ENCODE assay signal across 26 cellular contexts in genomic region chr4:94764069-94764468, GRCh38. TPM values are rescaled to one million over a fixed set of nuclear protein-coding genes. Genes with fewer than 3 reads are reported as not detected.
DNase-seq lines count a peak whose midpoint lies in the region; ATAC-seq, FAIRE-seq and TF ChIP-seq lines count a peak whose summit lies in the region.
"Had no signal": no experiment of that assay in that cellular context is flagged by ENCODE, and none has a peak within 500 bp of the region (broad histone marks: within the 10 kb centered on the region; RNA-seq: fewer than 3 reads in every experiment).

No MANE protein-coding gene starts in this region.

- H3K4me3 ChIP-seq in A549 (no peak overlapping the region), K562 (no peak overlapping the region), keratinocyte (ENCODE audit: control insufficient read depth in 2 of 3, extremely low read depth in 1 of 3, insufficient read depth in 2 of 3, low read depth in 1 of 3, low read length in 3 of 3) (no peak overlapping the region)
- H3K4me3 ChIP-seq: BLaER1 treated with 17β-estradiol and CSF1 and Interleukin-3, amounts not matched to agents 10 nM and 100 nM; GM23338 had no signal

- 0 out of 5 replicates have a peak, but pooled peaks cover 0 to 2% of the 10 kb centered on the region in 2 experiments for H3K27me3 ChIP-seq in K562 (ENCODE audit: control insufficient read depth in 2 of 2, insufficient read depth in 2 of 2, low read length in 2 of 2)
- no peaks in the 10 kb centered on the region for H3K27me3 ChIP-seq in keratinocyte (ENCODE audit: control insufficient read depth, extremely low read depth, insufficient read depth, low read length)
- no peaks in the 10 kb centered on the region; the same call in 1 of the 2 replicates for H3K27me3 ChIP-seq in H9 (ENCODE audit: insufficient read depth, low read length)
- H3K27me3 ChIP-seq: BE2C; BLaER1 treated with 17β-estradiol and CSF1 and Interleukin-3, amounts not matched to agents 10 nM and 100 nM had no signal

- no peak for DNase-seq in A549 (ENCODE audit: low read depth in 1 of 2, low spot score in 1 of 2)
- DNase-seq in K562 (ENCODE audit: extremely low read depth in 1 of 4, low spot score in 3 of 4) = no peak
- no peak for DNase-seq in keratinocyte (ENCODE audit: low read depth, low spot score)
- DNase-seq in COLO829 (ENCODE audit: low spot score) = no peak
- DNase-seq in H9 = no peak
- DNase-seq in stimulated activated effector memory CD8-positive, alpha-beta T cell treated with anti-CD3 and anti-CD28 coated beads, Interleukin-12 subunit alpha, Interleukin-12 subunit beta, amount 100 ng/mL, for 72 hours (ENCODE audit: low spot score in 2 of 2) = no peak
- DNase-seq: ACHN; AML-193; BE2C; Calu3; CD4-positive, alpha-beta T cell; CD8-positive, alpha-beta memory T cell; COR-L47; DMS53; DMS79 treated with DMSO at 0.1 percent for 48 hours; GF-D8; HCEC 1CT had no signal

- H3K36me3 ChIP-seq in K562 (ENCODE audit: control insufficient read depth, insufficient read depth, low read length) = no peaks in the 10 kb centered on the region
- H3K36me3 ChIP-seq in keratinocyte (ENCODE audit: control insufficient read depth in 2 of 2, extremely low read depth in 1 of 2, insufficient read depth in 2 of 2, low read length in 2 of 2) = no peaks in the 10 kb centered on the region
- H3K36me3 ChIP-seq: BE2C; BLaER1 treated with 17β-estradiol and CSF1 and Interleukin-3, amounts not matched to agents 10 nM and 100 nM had no signal

- in situ Hi-C loops in K562 (cut with MboI) = no loop called here

- H2AFZ ChIP-seq in K562 (ENCODE audit: low read depth, low read length) = no peak overlapping the region
- no peak overlapping the region for H2AFZ ChIP-seq in keratinocyte (ENCODE audit: control insufficient read depth, low read length)
- H2AFZ ChIP-seq in H9 (ENCODE audit: low read length) = no peak overlapping the region
- H2AFZ ChIP-seq: GM23338 had no signal

- H2AK5ac ChIP-seq in H9 (ENCODE audit: insufficient read length, low read length) = no peak overlapping the region

- no peak overlapping the region for H3K14ac ChIP-seq in H9 (ENCODE audit: insufficient read depth, low read length)

- H3K79me1 ChIP-seq in H9 (ENCODE audit: insufficient read depth, low read depth, low read length, poor library complexity, severe bottlenecking) = no peaks in the 10 kb centered on the region

- H3K9me3 ChIP-seq in A549 (no peaks in the 10 kb centered on the region), K562 (replicated peaks; ENCODE audit: control insufficient read depth, insufficient read depth, low read depth, low read length) (no peaks in the 10 kb centered on the region), keratinocyte (ENCODE audit: control insufficient read depth, low read depth, low read length) (no peaks in the 10 kb centered on the region), H9 (ENCODE audit: control insufficient read depth, low read depth, low read length) (no peaks in the 10 kb centered on the region)
- H3K9me3 ChIP-seq: BE2C; BLaER1 treated with 17β-estradiol and CSF1 and Interleukin-3, amounts not matched to agents 10 nM and 100 nM had no signal

- no peak overlapping the region for H2BK15ac ChIP-seq in H9 (ENCODE audit: low read depth, low read length)

- no peak overlapping the region for H2BK20ac ChIP-seq in H9 (ENCODE audit: low read depth, low read length, poor library complexity, severe bottlenecking)

- FAIRE-seq in A549 (lab: Jason Lieb, UNC) (no peak), K562 (lab: Jason Lieb, UNC) (no peak), keratinocyte (lab: Jason Lieb, UNC) (no peak)
- FAIRE-seq: A204.1, GM12891, GM18507, H54 had no signal

- H4K20me1 ChIP-seq in K562 (replicated peaks; ENCODE audit: control insufficient read depth, insufficient read depth, low read length) (no peaks in the 10 kb centered on the region), keratinocyte (ENCODE audit: control insufficient read depth, extremely low read depth, insufficient read depth, low read length) (no peaks in the 10 kb centered on the region), H9 (ENCODE audit: control insufficient read depth, insufficient read depth, insufficient read length) (no peaks in the 10 kb centered on the region)
- H4K20me1 ChIP-seq: BLaER1 treated with 17β-estradiol and CSF1 and Interleukin-3, amounts not matched to agents 10 nM and 100 nM had no signal

- H2BK120ac ChIP-seq in H9 (ENCODE audit: low read depth, low read length, poor library complexity, severe bottlenecking) = no peak overlapping the region

- H3K18ac ChIP-seq in H9 (ENCODE audit: insufficient read length, low read depth, low read length) = no peak overlapping the region

- peaks cover under 1% of the 10 kb centered on the region for H3K23me2 ChIP-seq in H9 (ENCODE audit: insufficient read length, low read depth, low read length, poor library complexity, severe bottlenecking)

- no peak overlapping the region for H3K4me3 Mint-ChIP-seq in H9
- H3K4me3 Mint-ChIP-seq in stimulated activated effector memory CD8-positive, alpha-beta T cell treated with anti-CD3 and anti-CD28 coated beads, Interleukin-12 subunit alpha, Interleukin-12 subunit beta, amount 100 ng/mL, for 72 hours = no peak overlapping the region
- H3K4me3 Mint-ChIP-seq: CD14-positive monocyte; CD4-positive, alpha-beta T cell; CD8-positive, alpha-beta memory T cell; GM23338 had no signal

- no TSS peak for BruUV-seq in K562 (replicated peaks; lab: Mats Ljungman, UMichigan)

- TF ChIP-seq CTCF in A549 (IDR thresholded peaks at IDR 0.05) (no peak), K562 (IDR thresholded peaks at IDR 0.05 in 2 of 3, conservative IDR thresholded peaks at IDR 0.05 in 1 of 3; ENCODE audit: insufficient read depth in 2 of 3, low read depth in 1 of 3, low read length in 3 of 3) (no peak), keratinocyte (optimal IDR thresholded peaks at IDR 0.05 in 1 of 3, IDR thresholded peaks at IDR 0.05 in 1 of 3, conservative IDR thresholded peaks at IDR 0.05 in 1 of 3; ENCODE audit: extremely low read depth in 1 of 3, insufficient read depth in 2 of 3, low read length in 3 of 3) (no peak), H9 (conservative IDR thresholded peaks at IDR 0.05) (no peak)

- H3K9ac ChIP-seq in K562 (ENCODE audit: insufficient read depth in 1 of 2, low read depth in 2 of 2, low read length in 2 of 2) = no peak overlapping the region
- H3K9ac ChIP-seq in keratinocyte (ENCODE audit: control insufficient read depth, extremely low read depth, insufficient read depth, low read length) = no peak overlapping the region
- no peak overlapping the region for H3K9ac ChIP-seq in H9 (ENCODE audit: extremely low read depth, insufficient read length, low read length)
- H3K9ac ChIP-seq: BLaER1 treated with 17β-estradiol and CSF1 and Interleukin-3, amounts not matched to agents 10 nM and 100 nM had no signal

- no peak overlapping the region for H4K8ac ChIP-seq in H9 (replicated peaks; ENCODE audit: insufficient read length, low read depth, low read length)

- H3K27ac ChIP-seq in A549 (peak overlapping the region; percentile 74 to 99; a peak in 5 of 6 replicates), K562 (ENCODE audit: extremely low read depth, low read depth, low read length) (no peak overlapping the region), keratinocyte (ENCODE audit: control insufficient read depth, insufficient read depth, low read length) (no peak overlapping the region), H9 (ENCODE audit: insufficient read length, low read depth, low read length) (no peak overlapping the region)
- H3K27ac ChIP-seq: 22Rv1; BLaER1 treated with 17β-estradiol and CSF1 and Interleukin-3, amounts not matched to agents 10 nM and 100 nM had no signal

- dilution Hi-C loops in keratinocyte (cut with MboI; ENCODE audit: extremely low pct_ligation_motif_present, low sequenced_read_pairs) = loop anchor here (25.0 kb wide), 1 partner anchor 348 kb away; no protein-coding TSS in a partner anchor

- H4K5ac ChIP-seq in H9 (ENCODE audit: insufficient read length, low read depth, low read length) = no peak overlapping the region

- no peak overlapping the region for H3K56ac ChIP-seq in H9 (ENCODE audit: insufficient read length, low read depth, low read length)

- peaks cover 23% of the 10 kb centered on the region for H3K27me3 Mint-ChIP-seq in H9 (ENCODE audit: low read depth)

- H4K91ac ChIP-seq in H9 (ENCODE audit: insufficient read length, low read depth, low read length) = no peak overlapping the region

- no peak overlapping the region for H3T11ph ChIP-seq in H9 (ENCODE audit: low read length)

- H3K9me3 Mint-ChIP-seq in H9 = no peaks in the 10 kb centered on the region
- H3K9me3 Mint-ChIP-seq in stimulated activated effector memory CD8-positive, alpha-beta T cell treated with anti-CD3 and anti-CD28 coated beads, Interleukin-12 subunit alpha, Interleukin-12 subunit beta, amount 100 ng/mL, for 72 hours = peaks cover 2% of the 10 kb centered on the region
- H3K9me3 Mint-ChIP-seq: CD14-positive monocyte; CD4-positive, alpha-beta T cell; CD8-positive, alpha-beta memory T cell; GM23338 had no signal

- H3K4me1 ChIP-seq in A549 (peaks cover 81% of the 10 kb centered on the region), K562 (replicated peaks in 1 of 2; ENCODE audit: control insufficient read depth in 2 of 2, insufficient read depth in 2 of 2, low read length in 2 of 2) (no peaks in the 10 kb centered on the region), keratinocyte (ENCODE audit: control insufficient read depth, extremely low read depth, insufficient read depth, low read length) (peaks cover 26% of the 10 kb centered on the region), H9 (ENCODE audit: insufficient read depth, low read length) (no peaks in the 10 kb centered on the region)
- H3K4me1 ChIP-seq: BLaER1 treated with 17β-estradiol and CSF1 and Interleukin-3, amounts not matched to agents 10 nM and 100 nM had no signal

- H2BK12ac ChIP-seq in H9 (ENCODE audit: insufficient read length, low read depth, low read length) = no peak overlapping the region

- H3K79me2 ChIP-seq in K562 (ENCODE audit: control insufficient read depth, insufficient read depth, low read length) (no peaks in the 10 kb centered on the region), keratinocyte (ENCODE audit: control insufficient read depth, insufficient read depth, low read length) (no peaks in the 10 kb centered on the region), H9 (ENCODE audit: insufficient read depth, low read length) (no peaks in the 10 kb centered on the region)

- H3K4me2 ChIP-seq in A549 = peak overlapping the region; percentile 95
- H3K4me2 ChIP-seq in K562 (ENCODE audit: insufficient read depth, low read length) = no peak overlapping the region
- H3K4me2 ChIP-seq in keratinocyte (ENCODE audit: control insufficient read depth, extremely low read depth, insufficient read depth, low read depth, low read length) = peak overlapping the region; percentile 17
- no peak overlapping the region for H3K4me2 ChIP-seq in H9 (ENCODE audit: insufficient read depth, insufficient read length, low read length)
- H3K4me2 ChIP-seq: BLaER1 treated with 17β-estradiol and CSF1 and Interleukin-3, amounts not matched to agents 10 nM and 100 nM; GM23338 had no signal

- H2BK5ac ChIP-seq in H9 (ENCODE audit: insufficient read length, low read length) = no peak overlapping the region

- CTCF ChIA-PET in A549 (lab: Yijun Ruan, JAX) (no interaction called here), K562 (lab: Yijun Ruan, JAX; ENCODE audit: low intra/inter-chr PET ratio) (no interaction called here)

- TF ChIP-seq POLR2A in A549 (IDR thresholded peaks at IDR 0.05; ENCODE audit: low read length) (no peak), K562 (conservative IDR thresholded peaks at IDR 0.05) (no peak)

- no peak overlapping the region for H3K27ac Mint-ChIP-seq in H9
- no peak overlapping the region for H3K27ac Mint-ChIP-seq in stimulated activated effector memory CD8-positive, alpha-beta T cell treated with anti-CD3 and anti-CD28 coated beads, Interleukin-12 subunit alpha, Interleukin-12 subunit beta, amount 100 ng/mL, for 72 hours
- H3K27ac Mint-ChIP-seq: CD14-positive monocyte; CD4-positive, alpha-beta T cell; CD8-positive, alpha-beta memory T cell; GM23338 had no signal

- TF ChIP-seq EP300 in A549 (IDR thresholded peaks at IDR 0.05) (no peak), K562 (IDR thresholded peaks at IDR 0.05; ENCODE audit: low read length) (no peak)

- TF ChIP-seq RAD21 in A549 (conservative IDR thresholded peaks at IDR 0.05 in 1 of 2, IDR thresholded peaks at IDR 0.05 in 1 of 2) = no peak
- no peak for TF ChIP-seq RAD21 in K562 (CRISPR knock-in tag; conservative IDR thresholded peaks at IDR 0.05 in 1 of 2, IDR thresholded peaks at IDR 0.05 in 1 of 2)

- no peaks in the 10 kb centered on the region for H3K36me3 Mint-ChIP-seq in H9 (ENCODE audit: insufficient read depth in 1 of 3, low read depth in 3 of 3)
- H3K36me3 Mint-ChIP-seq in stimulated activated effector memory CD8-positive, alpha-beta T cell treated with anti-CD3 and anti-CD28 coated beads, Interleukin-12 subunit alpha, Interleukin-12 subunit beta, amount 100 ng/mL, for 72 hours = no peaks in the 10 kb centered on the region
- H3K36me3 Mint-ChIP-seq: CD14-positive monocyte; CD8-positive, alpha-beta memory T cell had no signal

- 32% methylated on average over 2 of the region's 2 CpGs for WGBS in A549 (ENCODE audit: missing lambda C conversion rate)
- 0% methylated on average over 2 of the region's 2 CpGs for WGBS in K562 (ENCODE audit: insufficient coverage, low coverage, missing lambda C conversion rate)
- no CpG with 5 or more reads among the region's 2 CpGs for WGBS in H9 (ENCODE audit: extremely low coverage, insufficient read length, low lambda C conversion rate)

- H3K9me1 ChIP-seq in K562 (ENCODE audit: control insufficient read depth, insufficient read depth, low read length) (no peaks in the 10 kb centered on the region), keratinocyte (ENCODE audit: control insufficient read depth, extremely low read depth, insufficient read depth, low read length) (no peaks in the 10 kb centered on the region)

- H3K4me1 Mint-ChIP-seq in H9 = peaks cover 3 to 4% of the 10 kb centered on the region in 2 experiments
- H3K4me1 Mint-ChIP-seq in stimulated activated effector memory CD8-positive, alpha-beta T cell treated with anti-CD3 and anti-CD28 coated beads, Interleukin-12 subunit alpha, Interleukin-12 subunit beta, amount 100 ng/mL, for 72 hours = peaks cover under 1% of the 10 kb centered on the region
- H3K4me1 Mint-ChIP-seq: CD14-positive monocyte; CD8-positive, alpha-beta memory T cell had no signal

- ATAC-seq in A549 (no peak), K562 (no peak)
- ATAC-seq in stimulated activated effector memory CD8-positive, alpha-beta T cell treated with anti-CD3 and anti-CD28 coated beads, Interleukin-12 subunit alpha, Interleukin-12 subunit beta, amount 100 ng/mL, for 72 hours = no peak
- ATAC-seq: GM23338 had no signal

- no peak overlapping the region for H3K4ac ChIP-seq in H9 (ENCODE audit: low read depth, low read length)

- POLR2A ChIA-PET in A549 (lab: Yijun Ruan, JAX) = no interaction called here
- POLR2A ChIA-PET in K562 (lab: Yijun Ruan, JAX) = no interaction called here

- intact Hi-C loops in K562 (cut with micrococcal nuclease) = no loop called here

- no peak overlapping the region for H3K23ac ChIP-seq in H9 (ENCODE audit: insufficient read length, low read depth, low read length)

RNA-seq across cellular contexts. Expression of gene BMPR1B, which starts 6.3 kb away (rescaled TPM):
- 21.2 and 30.2 TPM in 2 replicates for polyA plus RNA-seq in A549 (2011; rRNA removed)
- polyA plus RNA-seq in A549 (2012; cell fraction: cytosol; rRNA removed) = 3.3 and 3.5 TPM in 2 replicates
- 2.2 and 3.9 TPM in 2 replicates for polyA plus RNA-seq in A549 (2012; cell fraction: nucleus; rRNA removed)
- 5.6 to 7.3 TPM (median 6.4 TPM) in 3 replicates for polyA plus RNA-seq in A549 (2017; fragmentation: RNase III; extraction: RNeasy Plus Mini Kit Qiagen cat#74134 plus additional on column Dnase treatment)
- 30.7 and 37.6 TPM in 2 replicates for polyA minus RNA-seq in A549 (2011; rRNA and poly(A)+ RNA removed)
- not detected in 2 replicates for total RNA-seq in K562 (2011; cell fraction: chromatin; rRNA removed; ENCODE audit: low replicate concordance)
- total RNA-seq in K562 (2011; cell fraction: nucleolus; rRNA removed) = not detected in 2 replicates
- total RNA-seq in K562 (2011; cell fraction: nucleoplasm; rRNA removed) = not detected in 2 replicates
- total RNA-seq in K562 (2014; rRNA removed) = not detected in 2 replicates
- not detected in 2 replicates for total RNA-seq in K562 (2014; rRNA removed; fragmentation: Illumina TruSeq; extraction: Trizol)
- not detected in 2 replicates for total RNA-seq in K562 (2015; rRNA removed; fragmentation: Illumina TruSeq; extraction: Trizol)
- not detected in 2 replicates for total RNA-seq in K562 (2021)
- polyA plus RNA-seq in K562 (2011; rRNA removed) = not detected in 2 replicates
- not detected in 2 replicates for polyA plus RNA-seq in K562 (2011; cell fraction: cytosol; rRNA removed)
- not detected in 2 replicates for polyA plus RNA-seq in K562 (2011; cell fraction: nucleus; rRNA removed)
- 0.03 TPM in 1 of 2 replicates, not detected in the other for polyA plus RNA-seq in K562 (2012)
- polyA plus RNA-seq in K562 (2014; fragmentation: Illumina TruSeq; extraction: Trizol) = not detected in 2 replicates
- under 1 TPM in 1 of 2 experiments, not detected in 1; 0.01 TPM for polyA plus RNA-seq in K562 (2014; fragmentation: Nextera tagmentation; extraction: Ambion mirVana)
- not detected in 2 replicates for polyA plus RNA-seq in K562 (2014; rRNA removed)
- not detected in 2 replicates for polyA minus RNA-seq in K562 (2011; rRNA and poly(A)+ RNA removed)
- not detected in 2 replicates for polyA minus RNA-seq in K562 (2011; cell fraction: cytosol; rRNA and poly(A)+ RNA removed)
- polyA minus RNA-seq in K562 (2011; cell fraction: nucleus; rRNA and poly(A)+ RNA removed) = not detected in 2 replicates
- polyA plus RNA-seq in keratinocyte = 0.86 to 1.0 TPM (median 0.89 TPM) in 3 replicates
- 0.84 TPM for polyA plus RNA-seq in keratinocyte (2011; ENCODE audit: low read depth)
- 0.62 and 1.1 TPM in 2 replicates for polyA plus RNA-seq in keratinocyte (2011; cell fraction: cytosol; rRNA removed)
- 1.4 and 2.4 TPM in 2 replicates for polyA plus RNA-seq in keratinocyte (2011; cell fraction: nucleus; rRNA removed)
- polyA plus RNA-seq in keratinocyte (2012; ENCODE audit: low replicate concordance) = 0.68 and 0.71 TPM in 2 replicates
- polyA minus RNA-seq in keratinocyte = 0.56 to 3.4 TPM (median 1.7 TPM) in 3 replicates
- polyA minus RNA-seq in keratinocyte (2011; cell fraction: cytosol; rRNA and poly(A)+ RNA removed) = 2.1 TPM
- 3.3 and 5.7 TPM in 2 replicates for polyA minus RNA-seq in keratinocyte (2011; cell fraction: nucleus; rRNA and poly(A)+ RNA removed)
- 0.35 and 0.72 TPM in 2 replicates for total RNA-seq in H9 (2021)
- total RNA-seq: CD4-positive, alpha-beta T cell; CD8-positive, alpha-beta memory T cell; G401 had no signal
- polyA plus RNA-seq: CD14-positive monocyte had no signal

Comparison
In these comparisons a context has a peak if more than half of its experiments do, and no peak if none do; other contexts are left out.
1. H3K27ac ChIP-seq: peak in A549 (2 of 2); none in K562 (single experiment), keratinocyte (single experiment) and H9 (single experiment).
2. H3K4me2 ChIP-seq: peak in A549 (single experiment) and keratinocyte (single experiment); none in K562 (single experiment) and H9 (single experiment).
3. Of the 35 proteins assayed by ChIP-seq in both K562 and A549: peak only in K562: none; only in A549: KDM1A and ZFP36; in both: none; in neither: 33.